ENCODE assay signal across 14 cellular contexts in genomic region chr9:80158150-80158549, GRCh38.
DNase-seq lines count a peak whose midpoint lies in the region; ATAC-seq and TF ChIP-seq lines count a peak whose summit lies in the region.
"Had no signal": no experiment of that assay in that cellular context is flagged by ENCODE, and none has a peak within 500 bp of the region (broad histone marks: within the 10 kb centered on the region; RNA-seq: fewer than 3 reads in every experiment).

No MANE protein-coding gene starts in this region.

- DNase-seq in right cardiac atrium = no peak
- no peak for DNase-seq in Right ventricle myocardium inferior (ENCODE audit: missing footprints)
- peak; percentile 81 for DNase-seq in left kidney (ENCODE audit: low read depth, low spot score)
- DNase-seq in kidney tubule cell (ENCODE audit: low spot score) = no peak
- DNase-seq in CD14-positive monocyte (ENCODE audit: low spot score) = no peak
- DNase-seq in CD8-positive, alpha-beta memory T cell = no peak
- DNase-seq: activated CD8-positive, alpha-beta T cell treated with anti-CD3 and anti-CD28 coated beads for 36 hours; endodermal cell; left lung; T-cell had no signal

- peak overlapping the region; percentile 77 for H3K4me2 ChIP-seq in OCI-LY3 (ENCODE audit: low read length)

- POLR2A ChIA-PET in CD8-positive, alpha-beta memory T cell (lab: Charles Lee) = no interaction called here

- H3K9me3 Mint-ChIP-seq in CD14-positive monocyte = peaks cover 0 to 7% (median 4%) of the 10 kb centered on the region in 7 donors
- H3K9me3 Mint-ChIP-seq in CD8-positive, alpha-beta memory T cell = no peaks in the 10 kb centered on the region
- H3K9me3 Mint-ChIP-seq: activated T-helper 1 cell treated with anti-CD3 and anti-CD28 coated beads, Interleukin-12 subunit alpha, Interleukin-12 subunit beta, Interleukin-2, Interleukin-4 antibody, amounts not matched to agents 30 ng/mL and 10 ng/mL and 1 ng/mL, durations not matched to agents 14 hours and 24 hours and 36 hours; central memory CD8-positive, alpha-beta T cell had no signal

- 31% methylated on average over 5 of the region's 5 CpGs for WGBS in right cardiac atrium

- H3K27me3 ChIP-seq in right cardiac atrium (ENCODE audit: control insufficient read depth, insufficient read depth) (no peaks in the 10 kb centered on the region), OCI-LY3 (ENCODE audit: low read depth, low read length) (no peaks in the 10 kb centered on the region)
- H3K27me3 ChIP-seq in CD8-positive, alpha-beta memory T cell (ENCODE audit: insufficient read depth, low read length, poor library complexity, severe bottlenecking) = no peaks in the 10 kb centered on the region
- H3K27me3 ChIP-seq: left lung had no signal

- no peaks in the 10 kb centered on the region for H3K4me1 Mint-ChIP-seq in CD14-positive monocyte
- no peaks in the 10 kb centered on the region for H3K4me1 Mint-ChIP-seq in CD8-positive, alpha-beta memory T cell
- H3K4me1 Mint-ChIP-seq: central memory CD8-positive, alpha-beta T cell; T-cell had no signal

- H3K36me3 Mint-ChIP-seq in CD14-positive monocyte = no peaks in the 10 kb centered on the region
- no peaks in the 10 kb centered on the region for H3K36me3 Mint-ChIP-seq in CD8-positive, alpha-beta memory T cell
- H3K36me3 Mint-ChIP-seq: T-cell had no signal

- H3K27me3 Mint-ChIP-seq in CD14-positive monocyte (ENCODE audit: low read depth in 3 of 3) = no peaks in the 10 kb centered on the region
- peaks cover 3 to 6% of the 10 kb centered on the region in 2 donors for H3K27me3 Mint-ChIP-seq in CD8-positive, alpha-beta memory T cell
- H3K27me3 Mint-ChIP-seq: central memory CD8-positive, alpha-beta T cell had no signal

- peak overlapping the region; percentile 67 for H2AFZ ChIP-seq in OCI-LY3 (ENCODE audit: low read depth, low read length)

- ATAC-seq in right cardiac atrium = no peak
- ATAC-seq in Right ventricle myocardium inferior = no peak
- ATAC-seq in HG02885 (IDR thresholded peaks at IDR 0.05; ENCODE audit: poor library complexity, unreplicated experiment) = no peak
- ATAC-seq: activated CD8-positive, alpha-beta T cell treated with anti-CD3 and anti-CD28 coated beads for 36 hours; left lung; T-cell had no signal

- H3K36me3 ChIP-seq in OCI-LY3 (replicated peaks; ENCODE audit: low read depth, low read length) = no peaks in the 10 kb centered on the region
- H3K36me3 ChIP-seq in CD8-positive, alpha-beta memory T cell (ENCODE audit: insufficient read depth, low read length) = no peaks in the 10 kb centered on the region
- H3K36me3 ChIP-seq: left lung had no signal

- TF ChIP-seq CTCF in OCI-LY3 (IDR thresholded peaks at IDR 0.05; ENCODE audit: low read depth, low read length) (no peak), CD14-positive monocyte (IDR thresholded peaks at IDR 0.05) (no peak)

- intact Hi-C loops in right cardiac atrium (cut with DNase I) = no loop called here
- intact Hi-C loops in Right ventricle myocardium inferior (cut with DNase I) = no loop called here
- intact Hi-C loops in CD14-positive monocyte (cut with micrococcal nuclease) = no loop called here

- H3K27ac Mint-ChIP-seq in CD14-positive monocyte = no peak overlapping the region
- no peak overlapping the region for H3K27ac Mint-ChIP-seq in CD8-positive, alpha-beta memory T cell
- H3K27ac Mint-ChIP-seq: activated CD8-positive, alpha-beta T cell treated with anti-CD3 and anti-CD28 coated beads for 36 hours; activated T-helper 1 cell treated with anti-CD3 and anti-CD28 coated beads, Interleukin-12 subunit alpha, Interleukin-12 subunit beta, Interleukin-2, Interleukin-4 antibody, amounts not matched to agents 30 ng/mL and 10 ng/mL and 1 ng/mL, durations not matched to agents 14 hours and 24 hours and 36 hours; T-cell had no signal

- H3K9ac ChIP-seq in OCI-LY3 (ENCODE audit: low read length) = peak overlapping the region; percentile 46

- H3K4me1 ChIP-seq in right cardiac atrium (ENCODE audit: control insufficient read depth, insufficient read depth, low read length) (no peaks in the 10 kb centered on the region), OCI-LY3 (ENCODE audit: low read length) (peaks cover 61% of the 10 kb centered on the region)
- H3K4me1 ChIP-seq in CD8-positive, alpha-beta memory T cell (ENCODE audit: insufficient read depth, low read length) = no peaks in the 10 kb centered on the region
- H3K4me1 ChIP-seq: left lung had no signal

- H3K4me3 ChIP-seq in right cardiac atrium (ENCODE audit: low read length) (peak overlapping the region; percentile 9), OCI-LY3 (ENCODE audit: low read length) (peak overlapping the region; percentile 62)
- no peak overlapping the region for H3K4me3 ChIP-seq in CD8-positive, alpha-beta memory T cell (ENCODE audit: low read length)
- H3K4me3 ChIP-seq: left lung had no signal

- no peaks in the 10 kb centered on the region for H4K20me1 ChIP-seq in OCI-LY3 (ENCODE audit: insufficient read depth, low read length)

- H3K79me2 ChIP-seq in OCI-LY3 (ENCODE audit: low read length) = no peaks in the 10 kb centered on the region

- H3K9me3 ChIP-seq in right cardiac atrium (ENCODE audit: control insufficient read depth, low read length) (no peaks in the 10 kb centered on the region), OCI-LY3 (ENCODE audit: insufficient read depth, low read length) (no peaks in the 10 kb centered on the region)
- no peaks in the 10 kb centered on the region for H3K9me3 ChIP-seq in CD8-positive, alpha-beta memory T cell (ENCODE audit: low read length)
- H3K9me3 ChIP-seq: left lung had no signal

- CTCF ChIA-PET in CD8-positive, alpha-beta memory T cell (lab: Charles Lee) = no interaction called here

- no peak overlapping the region for H3K4me3 Mint-ChIP-seq in CD14-positive monocyte
- H3K4me3 Mint-ChIP-seq in CD8-positive, alpha-beta memory T cell = no peak overlapping the region
- H3K4me3 Mint-ChIP-seq: activated CD8-positive, alpha-beta T cell treated with anti-CD3 and anti-CD28 coated beads for 36 hours; activated T-helper 1 cell treated with anti-CD3 and anti-CD28 coated beads, Interleukin-12 subunit alpha, Interleukin-12 subunit beta, Interleukin-2, Interleukin-4 antibody, amounts not matched to agents 30 ng/mL and 10 ng/mL and 1 ng/mL, durations not matched to agents 14 hours and 24 hours and 36 hours; central memory CD8-positive, alpha-beta T cell; endodermal cell; T-cell had no signal

- H3K27ac ChIP-seq in right cardiac atrium (ENCODE audit: low read length) (no peak overlapping the region), OCI-LY3 (ENCODE audit: low read length) (peak overlapping the region; percentile 91)
- no peak overlapping the region for H3K27ac ChIP-seq in CD8-positive, alpha-beta memory T cell (ENCODE audit: low read depth, low read length)
- H3K27ac ChIP-seq: left lung had no signal
